In the genomic region with DNA sequence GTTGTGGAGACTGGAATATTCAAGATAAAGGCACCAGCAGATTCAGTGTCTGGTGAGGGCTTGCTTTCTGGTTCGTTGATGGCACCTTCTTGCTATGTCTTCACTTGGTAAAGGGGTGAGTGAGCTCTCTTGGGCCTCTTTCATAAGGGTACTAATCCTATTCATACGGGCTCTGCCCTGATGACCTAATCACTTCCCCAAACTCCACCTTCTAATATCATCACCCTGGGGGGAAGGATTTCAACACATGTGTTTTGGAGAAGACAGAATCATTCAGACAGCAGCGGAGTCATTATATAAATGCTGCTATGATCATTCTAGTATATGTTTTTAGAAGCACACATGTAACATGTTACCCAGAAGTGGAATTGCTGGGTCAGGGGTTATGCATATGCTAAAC, we compare ENCODE assay signal across 24 cellular contexts.
"Had no signal": no experiment of that assay in that cellular context is flagged by ENCODE, and none has a peak within 500 bp of the region (broad histone marks: within the 10 kb centered on the region; RNA-seq: fewer than 3 reads in every experiment).

No MANE protein-coding gene starts in this region.

- H3K36me3 ChIP-seq: adrenal gland had no signal

- H3K27me3 ChIP-seq: adrenal gland had no signal

- H3K27ac Mint-ChIP-seq: activated CD8-positive, alpha-beta T cell treated with anti-CD3 and anti-CD28 coated beads for 36 hours; activated naive CD8-positive, alpha-beta T cell treated with anti-CD3 and anti-CD28 coated beads, Interleukin-2, amount 10 ng/mL, durations not matched to agents 7 days and 5 days; T-cell had no signal

- H3K4me3 ChIP-seq: adrenal gland, PC-9 had no signal

- H3K36me3 Mint-ChIP-seq: activated naive CD8-positive, alpha-beta T cell treated with anti-CD3 and anti-CD28 coated beads, Interleukin-2, amount 10 ng/mL, durations not matched to agents 7 days and 5 days; T-cell had no signal

- H3K27me3 Mint-ChIP-seq: activated CD8-positive, alpha-beta T cell treated with anti-CD3 and anti-CD28 coated beads for 36 hours; activated naive CD8-positive, alpha-beta T cell treated with anti-CD3 and anti-CD28 coated beads, Interleukin-2, amount 10 ng/mL, durations not matched to agents 7 days and 5 days; T-cell had no signal

- H3K4me3 Mint-ChIP-seq: activated CD8-positive, alpha-beta T cell treated with anti-CD3 and anti-CD28 coated beads for 36 hours; activated naive CD8-positive, alpha-beta T cell treated with anti-CD3 and anti-CD28 coated beads, Interleukin-2, amount 10 ng/mL, durations not matched to agents 7 days and 5 days; T-cell had no signal

- ATAC-seq: activated CD4-positive, CD25-positive, alpha-beta regulatory T cell treated with anti-CD3 and anti-CD28 coated beads, Interleukin-2, amount 50 U/mL, for 24 hours; activated CD8-positive, alpha-beta T cell treated with anti-CD3 and anti-CD28 coated beads for 36 hours; T-cell had no signal

- DNase-seq: activated CD4-positive, alpha-beta T cell treated with anti-CD3 and anti-CD28 coated beads for 4 hours; activated CD8-positive, alpha-beta memory T cell treated with anti-CD3 and anti-CD28 coated beads, Interleukin-2, amount 50 U/mL, for 4 hours; activated CD8-positive, alpha-beta T cell treated with anti-CD3 and anti-CD28 coated beads for 36 hours; activated naive CD4-positive, alpha-beta T cell treated with anti-CD3 and anti-CD28 coated beads, Interleukin-2, amount 50 U/mL, for 16 hours; activated naive CD8-positive, alpha-beta T cell treated with anti-CD3 and anti-CD28 coated beads, Interleukin-2, amount 10 ng/mL, durations not matched to agents 7 days and 5 days; adrenal gland; anterior cingulate cortex; central memory CD4-positive, alpha-beta T cell; IMR-90; KBM-7; NCI-H1092; NCI-H1417; NCI-H1930; NCI-H2171; NCI-H2227 treated with DMSO at 0.1 percent for 48 hours; NCI-H446 treated with DMSO at 0.1 percent for 48 hours; NCI-H524 treated with DMSO at 0.1 percent for 48 hours; NCI-H748 treated with DMSO at 0.1 percent for 48 hours; PC-9; SHP77 treated with DMSO at 0.1 percent for 48 hours; T-cell; T-helper 2 cell; T1000 had no signal

- H3K4me1 ChIP-seq: adrenal gland had no signal

- H3K27ac ChIP-seq: adrenal gland, PC-9 had no signal

- H3K9me3 ChIP-seq: adrenal gland had no signal

- H3K9me3 Mint-ChIP-seq: activated naive CD8-positive, alpha-beta T cell treated with anti-CD3 and anti-CD28 coated beads, Interleukin-2, amount 10 ng/mL, durations not matched to agents 7 days and 5 days had no signal

- H3K4me1 Mint-ChIP-seq: activated naive CD8-positive, alpha-beta T cell treated with anti-CD3 and anti-CD28 coated beads, Interleukin-2, amount 10 ng/mL, durations not matched to agents 7 days and 5 days; T-cell had no signal
